In the genomic region with DNA sequence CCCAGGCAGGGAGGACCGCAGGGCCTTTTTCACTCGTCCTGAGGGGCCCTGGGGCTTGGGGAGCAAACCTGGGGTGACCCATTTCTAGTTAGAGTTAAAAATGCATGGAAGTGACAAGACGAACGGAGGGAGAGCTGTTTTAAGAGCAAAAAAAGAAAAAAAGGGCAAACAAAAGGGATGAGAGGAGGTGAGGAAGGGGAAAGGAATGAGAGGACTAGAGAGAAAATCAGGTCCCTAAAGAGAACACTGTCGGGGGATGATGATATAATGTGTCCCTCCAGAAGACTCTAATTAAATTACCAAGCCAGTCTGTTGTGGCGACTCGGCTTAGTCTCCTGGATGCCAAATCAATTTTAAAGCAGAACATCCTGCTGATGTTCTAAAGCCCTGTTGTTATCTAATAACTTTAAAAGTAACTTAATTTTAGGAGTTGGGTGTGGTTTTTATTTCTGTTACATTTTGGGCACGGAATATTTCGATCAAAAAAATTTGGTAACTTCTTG, we compare ENCODE assay signal across 8 cellular contexts.
DNase-seq lines count a peak whose midpoint lies in the region; ATAC-seq and TF ChIP-seq lines count a peak whose summit lies in the region.

No MANE protein-coding gene starts in this region.

- in situ Hi-C loops in ACHN (cut with HindIII; ENCODE audit: low pct_ligation_motif_present, low pct_unique_long_range_greater_than_20kb, low sequenced_read_pairs): no loop called here

- peak overlapping the region; percentile 76 for H3K27ac ChIP-seq in effector memory CD4-positive, alpha-beta T cell (ENCODE audit: insufficient read depth, low read length, poor library complexity, severe bottlenecking)
- H3K27ac ChIP-seq in neutrophil: peak overlapping the region; percentile 80

- TF ChIP-seq CTCF in neutrophil (IDR thresholded peaks at IDR 0.05): no peak

- DNase-seq in EH (ENCODE audit: low read depth) (peak; percentile 33), NCI-H82 (lab: John Stamatoyannopoulos, UW) (peak; percentile 86), NCI-H2107 (lab: John Stamatoyannopoulos, UW) (no peak), ACHN (no peak)
- no peak for DNase-seq in effector memory CD4-positive, alpha-beta T cell

- H3K27me3 ChIP-seq in effector memory CD4-positive, alpha-beta T cell (replicated peaks; ENCODE audit: control insufficient read depth, insufficient read depth, low read length, poor library complexity, severe bottlenecking): no peaks in the 10 kb centered on the region
- H3K27me3 ChIP-seq in neutrophil: no peaks in the 10 kb centered on the region

- no peak for ATAC-seq in HG03565 (IDR thresholded peaks at IDR 0.05; ENCODE audit: unreplicated experiment)
- no peak for ATAC-seq in GM21360 (IDR thresholded peaks at IDR 0.05; ENCODE audit: unreplicated experiment)

- H3K36me3 ChIP-seq in effector memory CD4-positive, alpha-beta T cell (ENCODE audit: control insufficient read depth, insufficient read depth, low read length): no peaks in the 10 kb centered on the region
- H3K36me3 ChIP-seq in neutrophil: no peaks in the 10 kb centered on the region

- no peaks in the 10 kb centered on the region for H3K9me3 ChIP-seq in effector memory CD4-positive, alpha-beta T cell (ENCODE audit: control insufficient read depth, low read length)
- H3K9me3 ChIP-seq in neutrophil: no peaks in the 10 kb centered on the region

- peaks cover 19% of the 10 kb centered on the region for H3K4me1 ChIP-seq in effector memory CD4-positive, alpha-beta T cell (ENCODE audit: control insufficient read depth, insufficient read depth, low read length, poor library complexity, severe bottlenecking)
- H3K4me1 ChIP-seq in neutrophil (ENCODE audit: control insufficient read depth in 1 of 2, insufficient read depth in 1 of 2, low read depth in 1 of 2, low read length in 1 of 2): peaks cover 44 to 52% of the 10 kb centered on the region in 2 experiments

- peak overlapping the region; percentile 99 for H3K4me3 ChIP-seq in effector memory CD4-positive, alpha-beta T cell (ENCODE audit: insufficient read depth, low read depth, low read length, poor library complexity, severe bottlenecking)
- H3K4me3 ChIP-seq in neutrophil (ENCODE audit: low read depth in 1 of 2, low read length in 1 of 2): peak overlapping the region; percentile 74 to 78

Comparison
In these comparisons a context has a peak if more than half of its experiments do, and no peak if none do; other contexts are left out.
1. DNase-seq: peak in EH (single experiment) and NCI-H82 (single experiment); none in effector memory CD4-positive, alpha-beta T cell (0 of 3), NCI-H2107 (single experiment) and ACHN (single experiment).